11 cellular contexts compared by ENCODE assay signal in the genomic region with DNA sequence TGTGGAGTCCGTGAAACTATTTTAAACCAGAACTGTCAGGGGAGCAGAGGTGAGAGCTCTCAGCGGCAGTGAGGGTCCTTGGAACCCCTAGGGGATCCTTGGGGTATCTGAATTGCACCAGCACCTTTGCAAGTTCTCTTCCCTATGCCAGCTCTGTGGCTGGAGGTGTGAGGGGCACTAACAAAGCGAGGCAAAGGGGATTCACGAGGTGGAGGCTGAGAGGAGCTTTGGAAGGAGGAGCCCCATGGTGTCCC. TPM values are rescaled to one million over a fixed set of nuclear protein-coding genes. Genes with fewer than 3 reads are reported as not detected.
A peak's percentile ranks its signal among the peaks of the same experiment; 100 is the strongest.
DNase-seq lines count a peak whose midpoint lies in the region; ATAC-seq and TF ChIP-seq lines count a peak whose summit lies in the region.
"Had no signal": no experiment of that assay in that cellular context is flagged by ENCODE, and none has a peak within 500 bp of the region (broad histone marks: within the 10 kb centered on the region; RNA-seq: fewer than 3 reads in every experiment).

No MANE protein-coding gene starts in this region.

- H3K27me3 Mint-ChIP-seq in neural progenitor cell (ENCODE audit: insufficient read depth, low read depth): peaks cover 6% of the 10 kb centered on the region

- TF ChIP-seq CTCF in breast epithelium (IDR thresholded peaks at IDR 0.05) (no peak), neural progenitor cell (IDR thresholded peaks at IDR 0.05) (no peak)

- peaks cover 4% of the 10 kb centered on the region for H3K36me3 Mint-ChIP-seq in neural progenitor cell

- peaks cover 0 to 22% (median 0%) of the 10 kb centered on the region in 11 experiments; a peak in 3 of 22 replicates for H3K27me3 ChIP-seq in BLaER1 treated with 17β-estradiol and CSF1 and Interleukin-3, amounts not matched to agents 10 nM and 100 nM
- no peaks in the 10 kb centered on the region for H3K27me3 ChIP-seq in breast epithelium
- H3K27me3 ChIP-seq in neural progenitor cell: no peaks in the 10 kb centered on the region
- H3K27me3 ChIP-seq: body of pancreas, ovary had no signal

- no peak overlapping the region for H3K4me3 Mint-ChIP-seq in neural progenitor cell

- no peaks in the 10 kb centered on the region for H3F3A ChIP-seq in neural progenitor cell (ENCODE audit: low read depth)

- peak overlapping the region; percentile 22 for H3K27ac Mint-ChIP-seq in neural progenitor cell

- H3K4me3 ChIP-seq in BLaER1 treated with 17β-estradiol and CSF1 and Interleukin-3, amounts not matched to agents 10 nM and 100 nM: peak overlapping the region in 1 of 10 experiments; percentile 16; a peak in 1 of 20 replicates
- H3K4me3 ChIP-seq in breast epithelium (no peak overlapping the region), neural progenitor cell (no peak overlapping the region)
- H3K4me3 ChIP-seq: body of pancreas, ovary had no signal

- no peaks in the 10 kb centered on the region for H3K79me2 ChIP-seq in neural progenitor cell (ENCODE audit: low read depth)

- peaks cover 0 to 44% (median 14%) of the 10 kb centered on the region in 11 experiments; a peak in 14 of 22 replicates for H4K20me1 ChIP-seq in BLaER1 treated with 17β-estradiol and CSF1 and Interleukin-3, amounts not matched to agents 10 nM and 100 nM
- H4K20me1 ChIP-seq in neural progenitor cell (ENCODE audit: low read depth): no peaks in the 10 kb centered on the region

- H3K9ac ChIP-seq in BLaER1 treated with 17β-estradiol and CSF1 and Interleukin-3, amounts not matched to agents 10 nM and 100 nM: peak overlapping the region in 8 of 11 experiments; percentile 30 to 67 (median 54); a peak in 13 of 22 replicates
- H3K9ac ChIP-seq in neural progenitor cell: no peak overlapping the region

- H2AFZ ChIP-seq in neural progenitor cell (replicated peaks): no peak overlapping the region

- peaks cover 40% of the 10 kb centered on the region for H3K4me1 Mint-ChIP-seq in neural progenitor cell

- H3K9me3 Mint-ChIP-seq in neural progenitor cell: peaks cover 3% of the 10 kb centered on the region

- H3K4me2 ChIP-seq in BLaER1 treated with 17β-estradiol and CSF1 and Interleukin-3, amounts not matched to agents 10 nM and 100 nM: peak overlapping the region; percentile 80 to 97 (median 93)
- no peak overlapping the region for H3K4me2 ChIP-seq in neural progenitor cell

- H3K4me1 ChIP-seq in BLaER1 treated with 17β-estradiol and CSF1 and Interleukin-3, amounts not matched to agents 10 nM and 100 nM: peaks cover 56 to 69% (median 61%) of the 10 kb centered on the region in 10 experiments
- H3K4me1 ChIP-seq in breast epithelium: peaks cover 7 to 9% of the 10 kb centered on the region in 2 donors
- peaks cover 6% of the 10 kb centered on the region for H3K4me1 ChIP-seq in neural progenitor cell

- intact Hi-C loops in breast epithelium (cut with DNase I; ENCODE audit: low total_unique reads): no loop called here

- H3K36me3 ChIP-seq in BLaER1 treated with 17β-estradiol and CSF1 and Interleukin-3, amounts not matched to agents 10 nM and 100 nM: peaks cover 0 to 6% (median 0%) of the 10 kb centered on the region in 11 experiments; a peak in 1 of 22 replicates
- H3K36me3 ChIP-seq in breast epithelium (no peaks in the 10 kb centered on the region), neural progenitor cell (no peaks in the 10 kb centered on the region)
- H3K36me3 ChIP-seq: ovary had no signal

- ATAC-seq in HG03378 (IDR thresholded peaks at IDR 0.05; ENCODE audit: unreplicated experiment) (peak; percentile 3), GM21423 (IDR thresholded peaks at IDR 0.05; ENCODE audit: unreplicated experiment) (no peak)

- 0 out of 22 replicates have a peak, but pooled peaks cover 0 to under 1% (median 0%) of the 10 kb centered on the region in 11 experiments for H3K9me3 ChIP-seq in BLaER1 treated with 17β-estradiol and CSF1 and Interleukin-3, amounts not matched to agents 10 nM and 100 nM (replicated peaks in 1 of 11)
- H3K9me3 ChIP-seq in breast epithelium (no peaks in the 10 kb centered on the region), neural progenitor cell (ENCODE audit: low read depth) (no peaks in the 10 kb centered on the region)
- H3K9me3 ChIP-seq: body of pancreas, ovary had no signal

- peak overlapping the region in 8 of 11 experiments; percentile 1 to 74 (median 62); a peak in 14 of 22 replicates for H3K27ac ChIP-seq in BLaER1 treated with 17β-estradiol and CSF1 and Interleukin-3, amounts not matched to agents 10 nM and 100 nM
- H3K27ac ChIP-seq in breast epithelium: peak overlapping the region; percentile 36 to 69
- no peak overlapping the region for H3K27ac ChIP-seq in neural progenitor cell
- H3K27ac ChIP-seq: ovary had no signal

- no peak for TF ChIP-seq POLR2A in breast epithelium (IDR thresholded peaks at IDR 0.05)

- DNase-seq in breast epithelium (ENCODE audit: low spot score in 2 of 2) (no peak), neural progenitor cell (ENCODE audit: low spot score) (no peak), NCI-H1694 (lab: John Stamatoyannopoulos, UW) (no peak), NOMO-1 (lab: John Stamatoyannopoulos, UW; ENCODE audit: unreplicated experiment in 2 of 2) (no peak)
- no peak for DNase-seq in stimulated activated CD4-positive, alpha-beta T cell treated with anti-CD3 and anti-CD28 coated beads, Interleukin-4, amount 100 ng/mL, for 1 hour
- DNase-seq: NCI-H748 treated with DMSO at 0.1 percent for 48 hours had no signal

RNA-seq across cellular contexts. Expression of gene SYNJ2, which starts 49.5 kb away (rescaled TPM):
- total RNA-seq in breast epithelium (10 to 100 TPM in 2 of 3 donors, 1 to 10 TPM in 1; 3.0 to 20.2 (median 15.7) TPM), neural progenitor cell (ENCODE audit: low replicate concordance) (2.5 and 4.8 TPM in 2 replicates)
